1 cellular context compared by ENCODE assay signal in the genomic region with DNA sequence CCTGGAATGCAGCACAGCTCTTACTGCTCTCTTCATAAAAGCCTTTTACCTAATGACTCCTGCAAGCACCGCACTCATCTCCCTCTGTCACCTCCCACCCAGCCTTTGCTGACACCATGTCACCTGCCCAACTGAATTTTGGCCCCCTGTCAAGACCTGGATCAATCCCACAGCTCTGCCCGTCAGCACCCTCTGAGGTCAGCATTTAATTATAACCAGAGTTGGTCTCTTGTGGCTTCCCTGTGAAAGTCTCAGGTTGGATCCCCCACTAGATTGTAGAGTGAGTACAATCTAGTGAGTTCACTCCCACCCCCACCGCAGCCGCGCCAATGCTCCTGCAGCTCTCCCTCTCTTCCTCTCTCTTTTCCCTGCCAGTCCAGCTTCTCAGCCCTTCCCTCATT.
TF ChIP-seq lines count a peak whose summit lies in the region.

No MANE protein-coding gene starts in this region.

TF ChIP-seq in GM23338, 12 proteins besides CTCF, POLR2A, EP300 and RAD21 (continued from another document):
- TF ChIP-seq STAT1 (IDR thresholded peaks at IDR 0.05; ENCODE audit: unreplicated experiment) (no peak), EZH2 (IDR thresholded peaks at IDR 0.05; ENCODE audit: low read depth, unreplicated experiment) (no peak), ZNF114 (CRISPR knock-in tag; IDR thresholded peaks at IDR 0.05) (no peak), EZH2phosphoT487 (IDR thresholded peaks at IDR 0.05; ENCODE audit: unreplicated experiment) (no peak), NANOG (IDR thresholded peaks at IDR 0.05; ENCODE audit: borderline replicate concordance) (no peak), ZNF331 (CRISPR knock-in tag; IDR thresholded peaks at IDR 0.05; ENCODE audit: low read depth) (no peak)
